In the genomic region with DNA sequence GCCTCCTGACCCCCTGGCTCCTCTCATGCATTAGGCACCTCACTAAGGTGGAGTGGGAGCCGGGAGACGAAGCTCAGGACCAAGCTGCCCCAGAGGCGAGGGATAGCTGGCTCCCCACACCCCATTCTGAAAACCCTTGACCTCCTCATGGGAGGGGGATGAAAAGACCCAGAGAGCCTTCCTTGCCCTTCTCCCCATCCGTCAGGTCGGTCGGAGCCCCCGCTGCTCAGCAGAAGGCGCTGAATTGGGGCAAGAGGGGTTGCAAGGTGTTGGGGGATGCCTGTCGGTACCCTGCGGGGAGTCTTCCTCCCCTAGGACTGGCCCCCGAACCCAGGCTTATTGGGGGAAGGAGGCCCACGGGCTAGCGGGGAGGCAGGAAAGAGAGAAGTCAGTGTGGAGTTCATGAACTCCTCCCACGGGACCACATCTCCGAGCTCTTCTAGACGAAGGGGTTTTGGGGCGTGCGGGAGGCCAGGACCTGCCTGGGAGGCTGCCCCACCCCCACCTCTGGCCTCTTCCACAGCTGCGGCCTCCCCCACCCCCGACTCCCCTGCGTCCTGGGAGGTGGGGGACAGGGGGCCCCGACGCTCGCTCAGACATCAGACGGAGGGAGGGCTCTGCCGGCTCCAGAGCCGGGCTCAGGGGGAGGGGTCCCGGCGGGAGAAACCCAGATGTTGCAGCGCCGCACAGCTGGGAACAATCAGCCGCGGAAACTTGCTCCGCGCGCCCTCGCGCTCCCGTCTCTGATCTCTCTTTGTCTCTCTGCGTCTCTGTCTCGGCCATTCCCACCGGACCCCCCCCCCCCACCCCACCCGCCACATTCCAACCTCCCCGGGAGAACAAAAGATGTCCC, we compare ENCODE assay signal across 10 cellular contexts. TPM values are rescaled to one million over a fixed set of nuclear protein-coding genes. Genes with fewer than 3 reads are reported as not detected.
DNase-seq lines count a peak whose midpoint lies in the region; ATAC-seq and TF ChIP-seq lines count a peak whose summit lies in the region.
"Had no signal": no experiment of that assay in that cellular context is flagged by ENCODE, and none has a peak within 500 bp of the region (broad histone marks: within the 10 kb centered on the region; RNA-seq: fewer than 3 reads in every experiment).

No MANE protein-coding gene starts in this region.

- WGBS in lower leg skin, 2 donors: 18 to 29% methylated on average over 30 to 42 of the region's 44 CpGs

- POLR2A ChIA-PET in activated CD4-positive, alpha-beta memory T cell treated with anti-CD3 and anti-CD28 coated beads for 36 hours (lab: Charles Lee): no interaction called here

- H3K4me3 Mint-ChIP-seq in activated T-cell treated with anti-CD3 and anti-CD28 coated beads, Interleukin-2, amount 50 U/mL, for 4 hours: peak overlapping the region; percentile 16
- peak overlapping the region; percentile 87 for H3K4me3 Mint-ChIP-seq in type B pancreatic cell
- no peak overlapping the region for H3K4me3 Mint-ChIP-seq in activated CD4-positive, alpha-beta memory T cell treated with anti-CD3 and anti-CD28 coated beads for 36 hours

- H3K36me3 Mint-ChIP-seq in activated T-cell treated with anti-CD3 and anti-CD28 coated beads, Interleukin-2, amount 50 U/mL, for 4 hours (ENCODE audit: insufficient read depth): no peaks in the 10 kb centered on the region
- H3K36me3 Mint-ChIP-seq in type B pancreatic cell: no peaks in the 10 kb centered on the region
- no peaks in the 10 kb centered on the region for H3K36me3 Mint-ChIP-seq in activated CD4-positive, alpha-beta memory T cell treated with anti-CD3 and anti-CD28 coated beads for 36 hours
- H3K36me3 Mint-ChIP-seq: CD4-positive, CD25-positive, alpha-beta regulatory T cell had no signal

- H3K27me3 Mint-ChIP-seq in activated T-cell treated with anti-CD3 and anti-CD28 coated beads, Interleukin-2, amount 50 U/mL, for 4 hours (ENCODE audit: low read depth): peaks cover 29% of the 10 kb centered on the region
- peaks cover 5% of the 10 kb centered on the region for H3K27me3 Mint-ChIP-seq in type B pancreatic cell
- peaks cover 18% of the 10 kb centered on the region for H3K27me3 Mint-ChIP-seq in activated CD4-positive, alpha-beta memory T cell treated with anti-CD3 and anti-CD28 coated beads for 36 hours

- no peak for TF ChIP-seq POLR2A in lower leg skin (IDR thresholded peaks at IDR 0.05)

- H3K4me3 ChIP-seq in choroid plexus epithelial cell (ENCODE audit: low read depth, low read length): peak overlapping the region; percentile 52
- peak overlapping the region; percentile 26 for H3K4me3 ChIP-seq in lower leg skin (ENCODE audit: low read depth, poor library complexity, severe bottlenecking)

- H3K27ac Mint-ChIP-seq in type B pancreatic cell: peak overlapping the region; percentile 59
- no peak overlapping the region for H3K27ac Mint-ChIP-seq in activated CD4-positive, alpha-beta memory T cell treated with anti-CD3 and anti-CD28 coated beads for 36 hours
- H3K27ac Mint-ChIP-seq: CD4-positive, CD25-positive, alpha-beta regulatory T cell had no signal

- no peak for DNase-seq in activated T-cell treated with anti-CD3 and anti-CD28 coated beads, Interleukin-2, amount 50 U/mL, for 4 hours
- no peak for DNase-seq in activated T-cell treated with anti-CD3 and anti-CD28 coated beads for 4 hours
- peak; percentile 21 for DNase-seq in choroid plexus epithelial cell (ENCODE audit: low read depth)
- DNase-seq in lower leg skin (ENCODE audit: low spot score in 2 of 2): no peak
- DNase-seq in type B pancreatic cell (ENCODE audit: extremely low spot score, unreplicated experiment): peak; percentile 67
- DNase-seq in activated CD4-positive, alpha-beta memory T cell treated with anti-CD3 and anti-CD28 coated beads for 36 hours: no peak
- no peak for DNase-seq in activated CD4-positive, alpha-beta T cell treated with anti-CD3 and anti-CD28 coated beads, Interleukin-2, amount 50 U/mL, for 1 hour
- DNase-seq: CD4-positive, CD25-positive, alpha-beta regulatory T cell; NCI-H187 treated with DMSO at 0.1 percent for 48 hours had no signal

- ATAC-seq in activated T-cell treated with anti-CD3 and anti-CD28 coated beads, Interleukin-2, amount 50 U/mL, for 4 hours: peak; percentile 14 to 16
- ATAC-seq in HG02938 (IDR thresholded peaks at IDR 0.05; ENCODE audit: unreplicated experiment): no peak

- H3K9me3 Mint-ChIP-seq in activated T-cell treated with anti-CD3 and anti-CD28 coated beads, Interleukin-2, amount 50 U/mL, for 4 hours: no peaks in the 10 kb centered on the region
- no peaks in the 10 kb centered on the region for H3K9me3 Mint-ChIP-seq in type B pancreatic cell
- no peaks in the 10 kb centered on the region for H3K9me3 Mint-ChIP-seq in activated CD4-positive, alpha-beta memory T cell treated with anti-CD3 and anti-CD28 coated beads for 36 hours

- CTCF ChIA-PET in activated CD4-positive, alpha-beta memory T cell treated with anti-CD3 and anti-CD28 coated beads for 36 hours (lab: Charles Lee): interaction anchor here (0.8 kb wide), 1 partner anchor 19 kb away, joined by 3 read pairs; no protein-coding TSS in a partner anchor

- no peak for TF ChIP-seq CTCF in choroid plexus epithelial cell (conservative IDR thresholded peaks at IDR 0.05; ENCODE audit: low read depth, low read length)
- TF ChIP-seq CTCF in lower leg skin (IDR thresholded peaks at IDR 0.05): no peak
- TF ChIP-seq CTCF in type B pancreatic cell (conservative IDR thresholded peaks at IDR 0.05): no peak

- intact Hi-C loops in lower leg skin (cut with DNase I; ENCODE audit: low total_unique reads): no loop called here
- intact Hi-C loops in activated CD4-positive, alpha-beta memory T cell treated with anti-CD3 and anti-CD28 coated beads for 36 hours (cut with micrococcal nuclease): no loop called here

- H3K4me1 Mint-ChIP-seq in activated T-cell treated with anti-CD3 and anti-CD28 coated beads, Interleukin-2, amount 50 U/mL, for 4 hours (ENCODE audit: low read depth): peaks cover 9% of the 10 kb centered on the region
- peaks cover 39% of the 10 kb centered on the region for H3K4me1 Mint-ChIP-seq in type B pancreatic cell (ENCODE audit: unreplicated experiment)
- H3K4me1 Mint-ChIP-seq in activated CD4-positive, alpha-beta memory T cell treated with anti-CD3 and anti-CD28 coated beads for 36 hours (ENCODE audit: low read depth): peaks cover 9% of the 10 kb centered on the region

RNA-seq across cellular contexts. Expression of a gene that starts 0.7 kb away (rescaled TPM):
- under 1 TPM in 1 of 3 donors, not detected in 2; 0.26 TPM for total RNA-seq in activated T-cell treated with anti-CD3 and anti-CD28 coated beads, Interleukin-2, amount 50 U/mL, for 4 hours
- total RNA-seq in lower leg skin (10 to 100 TPM in 1 of 4 donors, 1 to 10 TPM in 3; 3.9 to 16.0 (median 5.4) TPM), type B pancreatic cell (ENCODE audit: low replicate concordance) (112 and 158 TPM in 2 replicates)
- not detected for total RNA-seq in activated CD4-positive, alpha-beta memory T cell treated with anti-CD3 and anti-CD28 coated beads for 36 hours
- total RNA-seq: CD4-positive, CD25-positive, alpha-beta regulatory T cell had no signal

RNA-seq across cellular contexts. Expression of a gene that starts 32.0 kb away (rescaled TPM):
- 10 to 100 TPM; 48.0 to 55.1 (median 48.3) TPM for total RNA-seq in activated T-cell treated with anti-CD3 and anti-CD28 coated beads, Interleukin-2, amount 50 U/mL, for 4 hours
- total RNA-seq in lower leg skin: 10 to 100 TPM; 22.1 to 50.2 (median 38.8) TPM
- total RNA-seq in type B pancreatic cell (ENCODE audit: low replicate concordance): 66.4 and 80.3 TPM in 2 replicates
- total RNA-seq in activated CD4-positive, alpha-beta memory T cell treated with anti-CD3 and anti-CD28 coated beads for 36 hours: 10 to 100 TPM; 41.8 to 45.9 TPM

RNA-seq across cellular contexts. Expression of a gene that starts 58.0 kb away (rescaled TPM):
- 10 to 100 TPM; 20.0 to 24.7 (median 20.3) TPM for total RNA-seq in activated T-cell treated with anti-CD3 and anti-CD28 coated beads, Interleukin-2, amount 50 U/mL, for 4 hours
- total RNA-seq in lower leg skin (10 to 100 TPM; 19.5 to 63.8 (median 23.3) TPM), type B pancreatic cell (ENCODE audit: low replicate concordance) (23.5 and 40.1 TPM in 2 replicates)
- total RNA-seq in activated CD4-positive, alpha-beta memory T cell treated with anti-CD3 and anti-CD28 coated beads for 36 hours: 10 to 100 TPM; 15.9 to 18.7 TPM

Comparison
In these comparisons a context has a peak if more than half of its experiments do, and no peak if none do; other contexts are left out.
1. DNase-seq: peak in choroid plexus epithelial cell (single experiment) and type B pancreatic cell (single experiment); none in activated T-cell treated with anti-CD3 and anti-CD28 coated beads, Interleukin-2, amount 50 U/mL, for 4 hours (single experiment), activated T-cell treated with anti-CD3 and anti-CD28 coated beads for 4 hours (single experiment), lower leg skin (0 of 2), activated CD4-positive, alpha-beta memory T cell treated with anti-CD3 and anti-CD28 coated beads for 36 hours (single experiment) and activated CD4-positive, alpha-beta T cell treated with anti-CD3 and anti-CD28 coated beads, Interleukin-2, amount 50 U/mL, for 1 hour (single experiment).